Comparison of ENCODE assay signal across 1 cellular context in the genomic region with DNA sequence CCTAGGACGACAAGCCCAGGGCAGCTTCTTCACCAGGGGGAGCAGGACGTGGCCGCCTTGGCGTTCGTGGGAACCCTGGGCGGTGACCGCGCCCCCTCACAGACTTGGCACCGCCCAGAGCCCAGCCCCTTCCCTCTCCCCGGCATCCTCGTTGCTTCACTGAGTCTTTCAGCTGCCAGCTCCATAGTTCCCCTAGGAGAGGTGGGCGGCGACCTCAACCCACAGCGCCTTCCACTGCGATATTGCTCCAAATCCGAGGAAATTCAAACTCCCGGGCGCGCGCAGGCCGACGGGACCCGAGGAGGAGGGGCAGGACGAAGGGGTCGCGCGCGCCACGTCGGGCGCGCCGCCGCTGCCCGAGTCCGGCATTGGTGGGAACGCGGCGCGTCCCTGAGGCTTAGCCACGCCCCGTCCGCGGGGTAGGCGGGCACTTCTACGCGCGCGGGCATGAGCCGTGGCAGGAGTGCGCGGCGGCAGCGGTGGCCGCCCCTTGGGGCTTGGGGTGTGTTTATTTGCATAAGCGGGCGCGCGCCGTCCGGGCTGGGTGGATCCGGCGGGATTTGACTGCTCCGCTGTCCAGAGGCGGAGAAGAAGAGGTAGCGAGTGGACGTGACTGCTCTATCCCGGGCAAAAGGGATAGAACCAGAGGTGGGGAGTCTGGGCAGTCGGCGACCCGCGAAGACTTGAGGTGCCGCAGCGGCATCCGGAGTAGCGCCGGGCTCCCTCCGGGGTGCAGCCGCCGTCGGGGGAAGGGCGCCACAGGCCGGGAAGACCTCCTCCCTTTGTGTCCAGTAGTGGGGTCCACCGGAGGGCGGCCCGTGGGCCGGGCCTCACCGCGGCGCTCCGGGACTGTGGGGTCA.
TF ChIP-seq lines count a peak whose summit lies in the region.

A gene with protein sequence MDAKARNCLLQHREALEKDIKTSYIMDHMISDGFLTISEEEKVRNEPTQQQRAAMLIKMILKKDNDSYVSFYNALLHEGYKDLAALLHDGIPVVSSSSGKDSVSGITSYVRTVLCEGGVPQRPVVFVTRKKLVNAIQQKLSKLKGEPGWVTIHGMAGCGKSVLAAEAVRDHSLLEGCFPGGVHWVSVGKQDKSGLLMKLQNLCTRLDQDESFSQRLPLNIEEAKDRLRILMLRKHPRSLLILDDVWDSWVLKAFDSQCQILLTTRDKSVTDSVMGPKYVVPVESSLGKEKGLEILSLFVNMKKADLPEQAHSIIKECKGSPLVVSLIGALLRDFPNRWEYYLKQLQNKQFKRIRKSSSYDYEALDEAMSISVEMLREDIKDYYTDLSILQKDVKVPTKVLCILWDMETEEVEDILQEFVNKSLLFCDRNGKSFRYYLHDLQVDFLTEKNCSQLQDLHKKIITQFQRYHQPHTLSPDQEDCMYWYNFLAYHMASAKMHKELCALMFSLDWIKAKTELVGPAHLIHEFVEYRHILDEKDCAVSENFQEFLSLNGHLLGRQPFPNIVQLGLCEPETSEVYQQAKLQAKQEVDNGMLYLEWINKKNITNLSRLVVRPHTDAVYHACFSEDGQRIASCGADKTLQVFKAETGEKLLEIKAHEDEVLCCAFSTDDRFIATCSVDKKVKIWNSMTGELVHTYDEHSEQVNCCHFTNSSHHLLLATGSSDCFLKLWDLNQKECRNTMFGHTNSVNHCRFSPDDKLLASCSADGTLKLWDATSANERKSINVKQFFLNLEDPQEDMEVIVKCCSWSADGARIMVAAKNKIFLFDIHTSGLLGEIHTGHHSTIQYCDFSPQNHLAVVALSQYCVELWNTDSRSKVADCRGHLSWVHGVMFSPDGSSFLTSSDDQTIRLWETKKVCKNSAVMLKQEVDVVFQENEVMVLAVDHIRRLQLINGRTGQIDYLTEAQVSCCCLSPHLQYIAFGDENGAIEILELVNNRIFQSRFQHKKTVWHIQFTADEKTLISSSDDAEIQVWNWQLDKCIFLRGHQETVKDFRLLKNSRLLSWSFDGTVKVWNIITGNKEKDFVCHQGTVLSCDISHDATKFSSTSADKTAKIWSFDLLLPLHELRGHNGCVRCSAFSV (N-terminal part only) (plus strand): TSS at position 579 of the 860 bp plus-strand sequence. CDS start 3,070 bp downstream, outside the sequence.
A gene with protein sequence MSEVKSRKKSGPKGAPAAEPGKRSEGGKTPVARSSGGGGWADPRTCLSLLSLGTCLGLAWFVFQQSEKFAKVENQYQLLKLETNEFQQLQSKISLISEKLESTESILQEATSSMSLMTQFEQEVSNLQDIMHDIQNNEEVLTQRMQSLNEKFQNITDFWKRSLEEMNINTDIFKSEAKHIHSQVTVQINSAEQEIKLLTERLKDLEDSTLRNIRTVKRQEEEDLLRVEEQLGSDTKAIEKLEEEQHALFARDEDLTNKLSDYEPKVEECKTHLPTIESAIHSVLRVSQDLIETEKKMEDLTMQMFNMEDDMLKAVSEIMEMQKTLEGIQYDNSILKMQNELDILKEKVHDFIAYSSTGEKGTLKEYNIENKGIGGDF (minus strand): TSS at position 77 of the 860 bp plus-strand sequence. CDS start 87 bp downstream, outside the sequence.

TF ChIP-seq in K562, 482 proteins besides CTCF, POLR2A, EP300 and RAD21 (continued from another document and continues in another):
- TF ChIP-seq, protein P1, sequence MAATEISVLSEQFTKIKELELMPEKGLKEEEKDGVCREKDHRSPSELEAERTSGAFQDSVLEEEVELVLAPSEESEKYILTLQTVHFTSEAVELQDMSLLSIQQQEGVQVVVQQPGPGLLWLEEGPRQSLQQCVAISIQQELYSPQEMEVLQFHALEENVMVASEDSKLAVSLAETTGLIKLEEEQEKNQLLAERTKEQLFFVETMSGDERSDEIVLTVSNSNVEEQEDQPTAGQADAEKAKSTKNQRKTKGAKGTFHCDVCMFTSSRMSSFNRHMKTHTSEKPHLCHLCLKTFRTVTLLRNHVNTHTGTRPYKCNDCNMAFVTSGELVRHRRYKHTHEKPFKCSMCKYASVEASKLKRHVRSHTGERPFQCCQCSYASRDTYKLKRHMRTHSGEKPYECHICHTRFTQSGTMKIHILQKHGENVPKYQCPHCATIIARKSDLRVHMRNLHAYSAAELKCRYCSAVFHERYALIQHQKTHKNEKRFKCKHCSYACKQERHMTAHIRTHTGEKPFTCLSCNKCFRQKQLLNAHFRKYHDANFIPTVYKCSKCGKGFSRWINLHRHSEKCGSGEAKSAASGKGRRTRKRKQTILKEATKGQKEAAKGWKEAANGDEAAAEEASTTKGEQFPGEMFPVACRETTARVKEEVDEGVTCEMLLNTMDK (IDR thresholded peaks at IDR 0.05; ENCODE audit: borderline replicate concordance, insufficient read depth, low read depth, low read length, poor library complexity, severe bottlenecking) = no peak
- TF ChIP-seq CAMTA2 (CRISPR knock-in tag; conservative IDR thresholded peaks at IDR 0.05) = no peak
- TF ChIP-seq PRPF4 (IDR thresholded peaks at IDR 0.05; ENCODE audit: insufficient read depth, low read depth, low read length, poor library complexity, severe bottlenecking) = no peak
- TF ChIP-seq ZNF644 (tag; IDR thresholded peaks at IDR 0.05; ENCODE audit: low read depth) = peak; percentile 48; the same call in 1 of the 2 replicates
- no peak for TF ChIP-seq ELF4 (CRISPR knock-in tag; IDR thresholded peaks at IDR 0.05)
- TF ChIP-seq ZFPM2 (CRISPR knock-in tag; IDR thresholded peaks at IDR 0.05) = no peak
- TF ChIP-seq, protein P2, sequence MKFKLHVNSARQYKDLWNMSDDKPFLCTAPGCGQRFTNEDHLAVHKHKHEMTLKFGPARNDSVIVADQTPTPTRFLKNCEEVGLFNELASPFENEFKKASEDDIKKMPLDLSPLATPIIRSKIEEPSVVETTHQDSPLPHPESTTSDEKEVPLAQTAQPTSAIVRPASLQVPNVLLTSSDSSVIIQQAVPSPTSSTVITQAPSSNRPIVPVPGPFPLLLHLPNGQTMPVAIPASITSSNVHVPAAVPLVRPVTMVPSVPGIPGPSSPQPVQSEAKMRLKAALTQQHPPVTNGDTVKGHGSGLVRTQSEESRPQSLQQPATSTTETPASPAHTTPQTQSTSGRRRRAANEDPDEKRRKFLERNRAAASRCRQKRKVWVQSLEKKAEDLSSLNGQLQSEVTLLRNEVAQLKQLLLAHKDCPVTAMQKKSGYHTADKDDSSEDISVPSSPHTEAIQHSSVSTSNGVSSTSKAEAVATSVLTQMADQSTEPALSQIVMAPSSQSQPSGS (CRISPR knock-in tag; IDR thresholded peaks at IDR 0.05) = no peak
- no peak for TF ChIP-seq ZNF174 (CRISPR knock-in tag; IDR thresholded peaks at IDR 0.05)
- TF ChIP-seq FOXK2 (conservative IDR thresholded peaks at IDR 0.05 in 1 of 2, IDR thresholded peaks at IDR 0.05 in 1 of 2; ENCODE audit: low read depth in 2 of 2) = peak; percentile 50 to 56; a peak in 2 of 4 replicates
- no peak for TF ChIP-seq ZFP36 (IDR thresholded peaks at IDR 0.05; ENCODE audit: low read depth, low read length, partially characterized antibody)
- TF ChIP-seq ZC3H8 (IDR thresholded peaks at IDR 0.05) = no peak
- no peak for TF ChIP-seq ZNF584 (CRISPR knock-in tag; IDR thresholded peaks at IDR 0.05; ENCODE audit: low read depth)
- no peak for TF ChIP-seq MTF1 (CRISPR knock-in tag; IDR thresholded peaks at IDR 0.05; ENCODE audit: borderline replicate concordance)
- no peak for TF ChIP-seq ZNF583 (CRISPR knock-in tag; IDR thresholded peaks at IDR 0.05)
- TF ChIP-seq POLR2B (IDR thresholded peaks at IDR 0.05; ENCODE audit: low read depth, partially characterized antibody) = peak; percentile 77
- TF ChIP-seq MIER1 (IDR thresholded peaks at IDR 0.05; ENCODE audit: low read depth) = no peak
- TF ChIP-seq DNMT1 (IDR thresholded peaks at IDR 0.05) = no peak
- TF ChIP-seq ZNF384 (IDR thresholded peaks at IDR 0.05; ENCODE audit: low read depth, low read length) = no peak
- TF ChIP-seq NR4A1 (CRISPR knock-in tag; IDR thresholded peaks at IDR 0.05) = no peak
- TF ChIP-seq NR4A1 (tag; IDR thresholded peaks at IDR 0.05) = no peak
- TF ChIP-seq, protein P3, sequence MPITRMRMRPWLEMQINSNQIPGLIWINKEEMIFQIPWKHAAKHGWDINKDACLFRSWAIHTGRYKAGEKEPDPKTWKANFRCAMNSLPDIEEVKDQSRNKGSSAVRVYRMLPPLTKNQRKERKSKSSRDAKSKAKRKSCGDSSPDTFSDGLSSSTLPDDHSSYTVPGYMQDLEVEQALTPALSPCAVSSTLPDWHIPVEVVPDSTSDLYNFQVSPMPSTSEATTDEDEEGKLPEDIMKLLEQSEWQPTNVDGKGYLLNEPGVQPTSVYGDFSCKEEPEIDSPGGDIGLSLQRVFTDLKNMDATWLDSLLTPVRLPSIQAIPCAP (CRISPR knock-in tag; IDR thresholded peaks at IDR 0.05; ENCODE audit: borderline replicate concordance) = no peak
- TF ChIP-seq, protein P4, sequence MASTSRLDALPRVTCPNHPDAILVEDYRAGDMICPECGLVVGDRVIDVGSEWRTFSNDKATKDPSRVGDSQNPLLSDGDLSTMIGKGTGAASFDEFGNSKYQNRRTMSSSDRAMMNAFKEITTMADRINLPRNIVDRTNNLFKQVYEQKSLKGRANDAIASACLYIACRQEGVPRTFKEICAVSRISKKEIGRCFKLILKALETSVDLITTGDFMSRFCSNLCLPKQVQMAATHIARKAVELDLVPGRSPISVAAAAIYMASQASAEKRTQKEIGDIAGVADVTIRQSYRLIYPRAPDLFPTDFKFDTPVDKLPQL (IDR thresholded peaks at IDR 0.05; ENCODE audit: extremely low read depth, insufficient read length) = no peak
- no peak for TF ChIP-seq KLF1 (tag; IDR thresholded peaks at IDR 0.05)
- no peak for TF ChIP-seq GTF2E2 (tag; IDR thresholded peaks at IDR 0.05)
- TF ChIP-seq, protein P5, sequence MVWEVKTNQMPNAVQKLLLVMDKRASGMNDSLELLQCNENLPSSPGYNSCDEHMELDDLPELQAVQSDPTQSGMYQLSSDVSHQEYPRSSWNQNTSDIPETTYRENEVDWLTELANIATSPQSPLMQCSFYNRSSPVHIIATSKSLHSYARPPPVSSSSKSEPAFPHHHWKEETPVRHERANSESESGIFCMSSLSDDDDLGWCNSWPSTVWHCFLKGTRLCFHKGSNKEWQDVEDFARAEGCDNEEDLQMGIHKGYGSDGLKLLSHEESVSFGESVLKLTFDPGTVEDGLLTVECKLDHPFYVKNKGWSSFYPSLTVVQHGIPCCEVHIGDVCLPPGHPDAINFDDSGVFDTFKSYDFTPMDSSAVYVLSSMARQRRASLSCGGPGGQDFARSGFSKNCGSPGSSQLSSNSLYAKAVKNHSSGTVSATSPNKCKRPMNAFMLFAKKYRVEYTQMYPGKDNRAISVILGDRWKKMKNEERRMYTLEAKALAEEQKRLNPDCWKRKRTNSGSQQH (CRISPR knock-in tag; IDR thresholded peaks at IDR 0.05) = 0 out of 2 replicates have a peak, but pooled peaks have one; percentile 34
- peak; percentile 51 to 80; a peak in 3 of 4 replicates for TF ChIP-seq MAZ (CRISPR knock-in tag; conservative IDR thresholded peaks at IDR 0.05 in 1 of 2, IDR thresholded peaks at IDR 0.05 in 1 of 2)
- TF ChIP-seq, protein P6, sequence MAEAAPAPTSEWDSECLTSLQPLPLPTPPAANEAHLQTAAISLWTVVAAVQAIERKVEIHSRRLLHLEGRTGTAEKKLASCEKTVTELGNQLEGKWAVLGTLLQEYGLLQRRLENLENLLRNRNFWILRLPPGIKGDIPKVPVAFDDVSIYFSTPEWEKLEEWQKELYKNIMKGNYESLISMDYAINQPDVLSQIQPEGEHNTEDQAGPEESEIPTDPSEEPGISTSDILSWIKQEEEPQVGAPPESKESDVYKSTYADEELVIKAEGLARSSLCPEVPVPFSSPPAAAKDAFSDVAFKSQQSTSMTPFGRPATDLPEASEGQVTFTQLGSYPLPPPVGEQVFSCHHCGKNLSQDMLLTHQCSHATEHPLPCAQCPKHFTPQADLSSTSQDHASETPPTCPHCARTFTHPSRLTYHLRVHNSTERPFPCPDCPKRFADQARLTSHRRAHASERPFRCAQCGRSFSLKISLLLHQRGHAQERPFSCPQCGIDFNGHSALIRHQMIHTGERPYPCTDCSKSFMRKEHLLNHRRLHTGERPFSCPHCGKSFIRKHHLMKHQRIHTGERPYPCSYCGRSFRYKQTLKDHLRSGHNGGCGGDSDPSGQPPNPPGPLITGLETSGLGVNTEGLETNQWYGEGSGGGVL (CRISPR knock-in tag; IDR thresholded peaks at IDR 0.05) = no peak
- TF ChIP-seq ZNF197 (CRISPR knock-in tag; IDR thresholded peaks at IDR 0.05; ENCODE audit: low read depth) = 0 out of 2 replicates have a peak, but pooled peaks have one; percentile 73
- TF ChIP-seq CC2D1A (IDR thresholded peaks at IDR 0.05) = no peak
- TF ChIP-seq ZNF77 (CRISPR knock-in tag; IDR thresholded peaks at IDR 0.05) = no peak
- TF ChIP-seq, protein P7, sequence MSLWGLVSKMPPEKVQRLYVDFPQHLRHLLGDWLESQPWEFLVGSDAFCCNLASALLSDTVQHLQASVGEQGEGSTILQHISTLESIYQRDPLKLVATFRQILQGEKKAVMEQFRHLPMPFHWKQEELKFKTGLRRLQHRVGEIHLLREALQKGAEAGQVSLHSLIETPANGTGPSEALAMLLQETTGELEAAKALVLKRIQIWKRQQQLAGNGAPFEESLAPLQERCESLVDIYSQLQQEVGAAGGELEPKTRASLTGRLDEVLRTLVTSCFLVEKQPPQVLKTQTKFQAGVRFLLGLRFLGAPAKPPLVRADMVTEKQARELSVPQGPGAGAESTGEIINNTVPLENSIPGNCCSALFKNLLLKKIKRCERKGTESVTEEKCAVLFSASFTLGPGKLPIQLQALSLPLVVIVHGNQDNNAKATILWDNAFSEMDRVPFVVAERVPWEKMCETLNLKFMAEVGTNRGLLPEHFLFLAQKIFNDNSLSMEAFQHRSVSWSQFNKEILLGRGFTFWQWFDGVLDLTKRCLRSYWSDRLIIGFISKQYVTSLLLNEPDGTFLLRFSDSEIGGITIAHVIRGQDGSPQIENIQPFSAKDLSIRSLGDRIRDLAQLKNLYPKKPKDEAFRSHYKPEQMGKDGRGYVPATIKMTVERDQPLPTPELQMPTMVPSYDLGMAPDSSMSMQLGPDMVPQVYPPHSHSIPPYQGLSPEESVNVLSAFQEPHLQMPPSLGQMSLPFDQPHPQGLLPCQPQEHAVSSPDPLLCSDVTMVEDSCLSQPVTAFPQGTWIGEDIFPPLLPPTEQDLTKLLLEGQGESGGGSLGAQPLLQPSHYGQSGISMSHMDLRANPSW (CRISPR knock-in tag; IDR thresholded peaks at IDR 0.05) = no peak
- TF ChIP-seq, protein P8, sequence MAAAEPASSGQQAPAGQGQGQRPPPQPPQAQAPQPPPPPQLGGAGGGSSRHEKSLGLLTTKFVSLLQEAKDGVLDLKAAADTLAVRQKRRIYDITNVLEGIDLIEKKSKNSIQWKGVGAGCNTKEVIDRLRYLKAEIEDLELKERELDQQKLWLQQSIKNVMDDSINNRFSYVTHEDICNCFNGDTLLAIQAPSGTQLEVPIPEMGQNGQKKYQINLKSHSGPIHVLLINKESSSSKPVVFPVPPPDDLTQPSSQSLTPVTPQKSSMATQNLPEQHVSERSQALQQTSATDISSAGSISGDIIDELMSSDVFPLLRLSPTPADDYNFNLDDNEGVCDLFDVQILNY (CRISPR knock-in tag; IDR thresholded peaks at IDR 0.05) = no peak
- no peak for TF ChIP-seq ZBTB1 (CRISPR knock-in tag; IDR thresholded peaks at IDR 0.05; ENCODE audit: borderline replicate concordance, low read depth)
- no peak for TF ChIP-seq ZSCAN32 (CRISPR knock-in tag; IDR thresholded peaks at IDR 0.05)
- TF ChIP-seq ZNF23 (CRISPR knock-in tag; IDR thresholded peaks at IDR 0.05) = no peak
- TF ChIP-seq ZNF124 (CRISPR knock-in tag; IDR thresholded peaks at IDR 0.05) = no peak
- TF ChIP-seq, protein P9, sequence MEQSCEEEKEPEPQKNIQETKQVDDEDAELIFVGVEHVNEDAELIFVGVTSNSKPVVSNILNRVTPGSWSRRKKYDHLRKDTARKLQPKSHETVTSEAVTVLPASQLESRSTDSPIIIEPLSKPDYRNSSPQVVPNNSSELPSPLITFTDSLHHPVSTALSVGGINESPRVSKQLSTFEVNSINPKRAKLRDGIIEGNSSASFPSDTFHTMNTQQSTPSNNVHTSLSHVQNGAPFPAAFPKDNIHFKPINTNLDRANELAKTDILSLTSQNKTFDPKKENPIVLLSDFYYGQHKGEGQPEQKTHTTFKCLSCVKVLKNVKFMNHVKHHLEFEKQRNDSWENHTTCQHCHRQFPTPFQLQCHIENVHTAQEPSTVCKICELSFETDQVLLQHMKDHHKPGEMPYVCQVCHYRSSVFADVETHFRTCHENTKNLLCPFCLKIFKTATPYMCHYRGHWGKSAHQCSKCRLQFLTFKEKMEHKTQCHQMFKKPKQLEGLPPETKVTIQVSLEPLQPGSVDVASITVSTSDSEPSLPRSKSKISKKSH (CRISPR knock-in tag; IDR thresholded peaks at IDR 0.05) = no peak
